Comparison of ENCODE assay signal across 10 cellular contexts in genomic region chr3:168251371-168251770, GRCh38.
DNase-seq lines count a peak whose midpoint lies in the region; ATAC-seq lines count a peak whose summit lies in the region.
"Had no signal": no experiment of that assay in that cellular context is flagged by ENCODE, and none has a peak within 500 bp of the region (broad histone marks: within the 10 kb centered on the region; RNA-seq: fewer than 3 reads in every experiment).

No MANE protein-coding gene starts in this region.

- no peak overlapping the region for H3K9ac ChIP-seq in GM23248

- peaks cover 51% of the 10 kb centered on the region for H3K27me3 ChIP-seq in GM23248 (replicated peaks; ENCODE audit: insufficient read depth)
- H3K27me3 ChIP-seq: SJCRH30 had no signal

- ATAC-seq in HG02610 (IDR thresholded peaks at IDR 0.05; ENCODE audit: unreplicated experiment) = peak; percentile 61
- ATAC-seq in HG03565 (IDR thresholded peaks at IDR 0.05; ENCODE audit: unreplicated experiment) = peak; percentile 73
- ATAC-seq in stimulated activated memory B cell treated with anti-CD40 and anti-IgM and Interleukin-4, amounts not matched to agents 10 μg/mL and 1 μg/mL and 100 μg/mL, for 72 hours = peak; percentile 40

- no peaks in the 10 kb centered on the region for H3F3A ChIP-seq in GM23248 (ENCODE audit: insufficient read depth)

- H3K27ac Mint-ChIP-seq in stimulated activated memory B cell treated with anti-CD40 and anti-IgM and Interleukin-4, amounts not matched to agents 10 μg/mL and 1 μg/mL and 100 μg/mL, for 72 hours = no peak overlapping the region

- H3K4me3 Mint-ChIP-seq in stimulated activated memory B cell treated with anti-CD40 and anti-IgM and Interleukin-4, amounts not matched to agents 10 μg/mL and 1 μg/mL and 100 μg/mL, for 72 hours = no peak overlapping the region

- H3K4me3 ChIP-seq in GM23248 = no peak overlapping the region
- H3K4me3 ChIP-seq: SJCRH30 had no signal

- in situ Hi-C loops in GM23248 (cut with MboI) = no loop called here

- no peak overlapping the region for H3K27ac ChIP-seq in GM23248
- H3K27ac ChIP-seq: 22Rv1, SJCRH30 had no signal

- peaks cover 50% of the 10 kb centered on the region for H3K27me3 Mint-ChIP-seq in stimulated activated memory B cell treated with anti-CD40 and anti-IgM and Interleukin-4, amounts not matched to agents 10 μg/mL and 1 μg/mL and 100 μg/mL, for 72 hours

- H3K4me1 Mint-ChIP-seq in stimulated activated memory B cell treated with anti-CD40 and anti-IgM and Interleukin-4, amounts not matched to agents 10 μg/mL and 1 μg/mL and 100 μg/mL, for 72 hours = peaks cover 20% of the 10 kb centered on the region

- H3K4me2 ChIP-seq in GM23248 (ENCODE audit: unreplicated experiment) = no peak overlapping the region

- H3K36me3 Mint-ChIP-seq in stimulated activated memory B cell treated with anti-CD40 and anti-IgM and Interleukin-4, amounts not matched to agents 10 μg/mL and 1 μg/mL and 100 μg/mL, for 72 hours = no peaks in the 10 kb centered on the region

- H3K79me2 ChIP-seq in GM23248 (ENCODE audit: insufficient read depth) = no peaks in the 10 kb centered on the region

- H3K9me3 ChIP-seq in GM23248 (ENCODE audit: low read depth) = no peaks in the 10 kb centered on the region
- H3K9me3 ChIP-seq: SJCRH30 had no signal

- peaks cover 15% of the 10 kb centered on the region for H3K9me3 Mint-ChIP-seq in stimulated activated memory B cell treated with anti-CD40 and anti-IgM and Interleukin-4, amounts not matched to agents 10 μg/mL and 1 μg/mL and 100 μg/mL, for 72 hours

- DNase-seq in DMS53 (lab: John Stamatoyannopoulos, UW) = peak; percentile 38
- no peak for DNase-seq in DMS53 treated with DMSO at 0.1 percent for 48 hours (lab: John Stamatoyannopoulos, UW; ENCODE audit: unreplicated experiment)
- DNase-seq in GM23248 = no peak
- no peak for DNase-seq in NCI-H748 (lab: John Stamatoyannopoulos, UW; ENCODE audit: unreplicated experiment)
- no peak for DNase-seq in ecto neural progenitor cell (ENCODE audit: low spot score)
- DNase-seq: SJCRH30 had no signal

- no peaks in the 10 kb centered on the region for H4K20me1 ChIP-seq in GM23248 (ENCODE audit: insufficient read depth)

- 58 to 61% methylated on average over 2 of the region's 2 CpGs for WGBS in GM23248 (ENCODE audit: low coverage in 1 of 2, low lambda C conversion rate in 2 of 2, missing lambda C conversion rate in 2 of 2), 2 experiments

- no peaks in the 10 kb centered on the region for H3K9me2 ChIP-seq in GM23248 (ENCODE audit: insufficient read depth)

- H3K36me3 ChIP-seq in GM23248 (ENCODE audit: low read depth) = no peaks in the 10 kb centered on the region
- H3K36me3 ChIP-seq: SJCRH30 had no signal

- no peak overlapping the region for H2AFZ ChIP-seq in GM23248

- H3K4me1 ChIP-seq in GM23248 (ENCODE audit: insufficient read depth) = peaks cover 11% of the 10 kb centered on the region; the same call in 1 of the 2 replicates
- H3K4me1 ChIP-seq: SJCRH30 had no signal
